ENCODE assay signal across 8 cellular contexts in genomic region chr5:142322747-142323479, GRCh38. TPM values are rescaled to one million over a fixed set of nuclear protein-coding genes. Genes with fewer than 3 reads are reported as not detected.
A peak's percentile ranks its signal among the peaks of the same experiment; 100 is the strongest.
DNase-seq lines count a peak whose midpoint lies in the region; ATAC-seq and TF ChIP-seq lines count a peak whose summit lies in the region.

No MANE protein-coding gene starts in this region.

- DNase-seq in HFF-Myc (ENCODE audit: extremely low read depth, low read depth), result no peak
- peak; percentile 87 for DNase-seq in adipocyte (ENCODE audit: low read depth)
- peak; percentile 67 for DNase-seq in right atrium auricular region (ENCODE audit: low spot score)
- DNase-seq in spleen, result no peak
- no peak for DNase-seq in stimulated activated CD4-positive, alpha-beta T cell treated with anti-CD3 and anti-CD28 coated beads, Interleukin-4, amount 100 ng/mL, for 1 hour
- no peak for DNase-seq in DMS53 treated with DMSO at 0.1 percent for 48 hours (lab: John Stamatoyannopoulos, UW; ENCODE audit: unreplicated experiment)
- DNase-seq in NCI-H526 (lab: John Stamatoyannopoulos, UW), result no peak

- ATAC-seq in HG02885 (IDR thresholded peaks at IDR 0.05; ENCODE audit: poor library complexity, unreplicated experiment), result no peak

- TF ChIP-seq CTCF in HFF-Myc (IDR thresholded peaks at IDR 0.05; ENCODE audit: low read depth, low read length, missing control alignments), result no peak
- no peak for TF ChIP-seq CTCF in right atrium auricular region (IDR thresholded peaks at IDR 0.05)
- TF ChIP-seq CTCF in spleen (IDR thresholded peaks at IDR 0.05 in 8 of 11, conservative IDR thresholded peaks at IDR 0.05 in 3 of 11), result no peak

- H3K9me3 ChIP-seq in adipocyte (ENCODE audit: control insufficient read depth, low read length), result no peaks in the 10 kb centered on the region
- H3K9me3 ChIP-seq in right atrium auricular region, result no peaks in the 10 kb centered on the region
- H3K9me3 ChIP-seq in spleen, result no peaks in the 10 kb centered on the region

- intact Hi-C loops in spleen (cut with DNase I; ENCODE audit: low total_unique reads), result no loop called here

- WGBS in spleen, 5 donors, result 73 to 82% (median 75%) methylated on average over 15 of the region's 15 CpGs

- H3K4me3 ChIP-seq in HFF-Myc (replicated peaks; ENCODE audit: low read depth, low read length) (peak overlapping the region; percentile 98), adipocyte (ENCODE audit: low read length) (peak overlapping the region; percentile 95), right atrium auricular region (peak overlapping the region; percentile 72 to 79), spleen (peak overlapping the region; percentile 21 to 76 (median 55))

- H3K36me3 ChIP-seq in adipocyte (ENCODE audit: control insufficient read depth, insufficient read depth, low read length, severe bottlenecking), result no peaks in the 10 kb centered on the region
- no peaks in the 10 kb centered on the region for H3K36me3 ChIP-seq in right atrium auricular region
- no peaks in the 10 kb centered on the region for H3K36me3 ChIP-seq in spleen

- peak overlapping the region; percentile 99 for H3K9ac ChIP-seq in adipocyte (ENCODE audit: low read length)

- H3K27ac ChIP-seq in right atrium auricular region, result peak overlapping the region; percentile 85 to 89
- peak overlapping the region; percentile 42 to 86 (median 82) for H3K27ac ChIP-seq in spleen

- H3K27me3 ChIP-seq in adipocyte (replicated peaks; ENCODE audit: control insufficient read depth, insufficient read depth, low read length), result no peaks in the 10 kb centered on the region
- no peaks in the 10 kb centered on the region for H3K27me3 ChIP-seq in right atrium auricular region
- peaks cover 0 to 98% (median 32%) of the 10 kb centered on the region in 7 donors for H3K27me3 ChIP-seq in spleen (replicated peaks in 1 of 7)

- TF ChIP-seq POLR2A in spleen (IDR thresholded peaks at IDR 0.05), result no peak

- H3K4me1 ChIP-seq in adipocyte (ENCODE audit: control insufficient read depth, insufficient read depth, low read length), result peaks cover 72% of the 10 kb centered on the region
- peaks cover 0 to 81% of the 10 kb centered on the region in 2 donors for H3K4me1 ChIP-seq in right atrium auricular region
- H3K4me1 ChIP-seq in spleen, result peaks cover 18 to 89% (median 60%) of the 10 kb centered on the region in 6 donors

RNA-seq across cellular contexts. Expression of gene SPRY4, which starts 1.9 kb away (rescaled TPM):
- 10 to 100 TPM; 19.9 to 33.7 TPM for total RNA-seq in right atrium auricular region
- total RNA-seq in spleen, result 10 to 100 TPM in 6 of 7 donors, 1 to 10 TPM in 1; 9.4 to 33.5 (median 21.2) TPM
- 1 to 10 TPM in 2 of 3 donors, under 1 TPM in 1; 0.76 to 2.0 (median 1.1) TPM for polyA plus RNA-seq in spleen

Comparison
In these comparisons a context has a peak if more than half of its experiments do, and no peak if none do; other contexts are left out.
1. DNase-seq: peak in adipocyte (single experiment) and right atrium auricular region (single experiment); none in HFF-Myc (single experiment), spleen (single experiment), stimulated activated CD4-positive, alpha-beta T cell treated with anti-CD3 and anti-CD28 coated beads, Interleukin-4, amount 100 ng/mL, for 1 hour (single experiment), DMS53 treated with DMSO at 0.1 percent for 48 hours (single experiment) and NCI-H526 (0 of 2).
2. Peak in every context shown above with its lines, with median percentiles within 50 percentile points of each other: H3K4me3 ChIP-seq.